ENCODE assay signal across 15 cellular contexts in the genomic region with DNA sequence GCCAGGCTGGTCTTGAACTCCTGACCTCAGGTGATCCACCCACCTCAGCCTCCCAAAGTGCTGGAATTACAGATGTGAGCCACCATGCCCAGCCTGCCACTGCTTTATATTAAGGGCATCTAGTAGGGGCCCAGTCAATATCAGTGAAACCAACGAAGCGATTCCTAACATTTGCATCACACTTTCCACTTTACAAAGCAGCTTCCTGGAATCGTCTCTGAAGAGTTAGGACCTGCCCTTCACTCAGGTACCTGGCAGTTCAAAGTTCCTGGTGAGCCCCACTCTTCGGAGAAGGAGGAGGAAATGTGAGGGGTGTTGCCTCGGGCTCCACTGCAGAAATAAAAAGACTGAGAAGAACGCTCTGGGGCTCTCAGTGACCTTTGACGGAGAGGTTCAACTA. TPM values are rescaled to one million over a fixed set of nuclear protein-coding genes. Genes with fewer than 3 reads are reported as not detected.
DNase-seq lines count a peak whose midpoint lies in the region; ATAC-seq and TF ChIP-seq lines count a peak whose summit lies in the region.
"Had no signal": no experiment of that assay in that cellular context is flagged by ENCODE, and none has a peak within 500 bp of the region (broad histone marks: within the 10 kb centered on the region; RNA-seq: fewer than 3 reads in every experiment).

No MANE protein-coding gene starts in this region.

- H3K4me3 Mint-ChIP-seq in activated T-cell treated with anti-CD3 and anti-CD28 coated beads, Interleukin-2, amount 50 U/mL, for 24 hours: peak overlapping the region; percentile 72
- H3K4me3 Mint-ChIP-seq in stimulated activated effector memory CD8-positive, alpha-beta T cell treated with anti-CD3 and anti-CD28 coated beads, Interleukin-12 subunit alpha, Interleukin-12 subunit beta, amount 100 ng/mL, for 72 hours: peak overlapping the region; percentile 58

- no TSS peak for BruUV-seq in OCI-LY7 (replicated peaks; lab: Mats Ljungman, UMichigan)

- no peaks in the 10 kb centered on the region for H3K9me2 ChIP-seq in OCI-LY7 (ENCODE audit: insufficient read depth, low read length)

- DNase-seq in activated T-cell treated with anti-CD3 and anti-CD28 coated beads, Interleukin-2, amount 50 U/mL, for 24 hours: peak; percentile 54
- DNase-seq in activated T-cell treated with anti-CD3 and anti-CD28 coated beads for 4 hours (no peak), OCI-LY7 (ENCODE audit: low spot score) (peak; percentile 38), H4 (ENCODE audit: low spot score) (no peak), RWPE1 (ENCODE audit: low spot score) (no peak)
- DNase-seq in activated naive CD4-positive, alpha-beta T cell treated with anti-CD3 and anti-CD28 coated beads, Interleukin-2, amount 50 U/mL, for 72 hours (ENCODE audit: low spot score in 2 of 2): peak in 1 of 2 donors; percentile 37
- no peak for DNase-seq in stimulated activated effector memory CD8-positive, alpha-beta T cell treated with anti-CD3 and anti-CD28 coated beads, Interleukin-12 subunit alpha, Interleukin-12 subunit beta, amount 100 ng/mL, for 72 hours (ENCODE audit: low spot score in 2 of 2)
- DNase-seq: brain microvascular endothelial cell, left lung, NCI-H1048, NCI-H2171 treated with DMSO at 0.1 percent for 48 hours, psoas muscle, SHP77 treated with DMSO at 0.1 percent for 48 hours had no signal

- POLR2A ChIA-PET in OCI-LY7 (lab: Charles Lee): interaction anchor here (0.9 to 2.5 kb wide), 4 partner anchors 18 to 61 kb away, joined by 3 to 11 read pairs (median 6); no protein-coding TSS in a partner anchor
- POLR2A ChIA-PET in RWPE1 (lab: Yijun Ruan, JAX; ENCODE audit: low non-redundant PET): no interaction called here

- H3K79me2 ChIP-seq in OCI-LY7 (ENCODE audit: insufficient read depth, low read depth, low read length): no peaks in the 10 kb centered on the region

- no peaks in the 10 kb centered on the region for H3K27me3 Mint-ChIP-seq in activated T-cell treated with anti-CD3 and anti-CD28 coated beads, Interleukin-2, amount 50 U/mL, for 24 hours

- H3K27ac Mint-ChIP-seq in activated T-cell treated with anti-CD3 and anti-CD28 coated beads, Interleukin-2, amount 50 U/mL, for 24 hours: peak overlapping the region; percentile 98
- H3K27ac Mint-ChIP-seq in activated naive CD4-positive, alpha-beta T cell treated with anti-CD3 and anti-CD28 coated beads, Interleukin-2, amount 50 U/mL, for 72 hours: peak overlapping the region; percentile 98 to 99
- H3K27ac Mint-ChIP-seq in stimulated activated effector memory CD8-positive, alpha-beta T cell treated with anti-CD3 and anti-CD28 coated beads, Interleukin-12 subunit alpha, Interleukin-12 subunit beta, amount 100 ng/mL, for 72 hours: peak overlapping the region; percentile 89

- H3K36me3 ChIP-seq in OCI-LY7 (ENCODE audit: insufficient read depth, low read length): no peaks in the 10 kb centered on the region
- H3K36me3 ChIP-seq: brain microvascular endothelial cell, left lung had no signal

- no peaks in the 10 kb centered on the region for H3K9me3 ChIP-seq in OCI-LY7 (ENCODE audit: low read length)
- H3K9me3 ChIP-seq: A549, left lung, psoas muscle had no signal

- no peaks in the 10 kb centered on the region for H3K36me3 Mint-ChIP-seq in activated T-cell treated with anti-CD3 and anti-CD28 coated beads, Interleukin-2, amount 50 U/mL, for 24 hours (ENCODE audit: low read depth)
- no peaks in the 10 kb centered on the region for H3K36me3 Mint-ChIP-seq in activated naive CD4-positive, alpha-beta T cell treated with anti-CD3 and anti-CD28 coated beads, Interleukin-2, amount 50 U/mL, for 72 hours
- peaks cover 18% of the 10 kb centered on the region for H3K36me3 Mint-ChIP-seq in stimulated activated effector memory CD8-positive, alpha-beta T cell treated with anti-CD3 and anti-CD28 coated beads, Interleukin-12 subunit alpha, Interleukin-12 subunit beta, amount 100 ng/mL, for 72 hours

- no peak overlapping the region for H2AFZ ChIP-seq in OCI-LY7 (ENCODE audit: low read length)

- no peak overlapping the region for H3K27ac ChIP-seq in OCI-LY7 (ENCODE audit: low read depth, low read length, poor library complexity, severe bottlenecking)
- H3K27ac ChIP-seq in RWPE1: no peak overlapping the region
- H3K27ac ChIP-seq: brain microvascular endothelial cell, left lung, psoas muscle had no signal

- H3K4me3 ChIP-seq in OCI-LY7 (ENCODE audit: low read depth, low read length, poor library complexity, severe bottlenecking): no peak overlapping the region
- H3K4me3 ChIP-seq: A549, left lung, psoas muscle had no signal

- ATAC-seq in activated naive CD4-positive, alpha-beta T cell treated with anti-CD3 and anti-CD28 coated beads, Interleukin-2, amount 50 U/mL, for 72 hours: peak in 1 of 2 donors; percentile 6
- ATAC-seq in stimulated activated effector memory CD8-positive, alpha-beta T cell treated with anti-CD3 and anti-CD28 coated beads, Interleukin-12 subunit alpha, Interleukin-12 subunit beta, amount 100 ng/mL, for 72 hours: no peak
- no peak for ATAC-seq in HG02870 (IDR thresholded peaks at IDR 0.05; ENCODE audit: unreplicated experiment)
- ATAC-seq: psoas muscle had no signal

- CTCF ChIA-PET in OCI-LY7 (lab: Charles Lee; ENCODE audit: unreplicated experiment): no interaction called here
- CTCF ChIA-PET in RWPE1 (lab: Yijun Ruan, JAX): no interaction called here

- TF ChIP-seq CTCF in OCI-LY7 (conservative IDR thresholded peaks at IDR 0.05; ENCODE audit: low read length) (no peak), RWPE1 (conservative IDR thresholded peaks at IDR 0.05; ENCODE audit: low read depth) (no peak)

- intact Hi-C loops in OCI-LY7 (cut with micrococcal nuclease; ENCODE audit: unreplicated experiment): no loop called here

- H3K4me1 ChIP-seq in OCI-LY7 (ENCODE audit: insufficient read depth, low read length, poor library complexity, severe bottlenecking): peaks cover 33% of the 10 kb centered on the region
- H3K4me1 ChIP-seq: left lung, psoas muscle had no signal

- H4K20me1 ChIP-seq in OCI-LY7 (ENCODE audit: insufficient read depth, low read length): no peaks in the 10 kb centered on the region

- peak overlapping the region; percentile 20 for H3K4me2 ChIP-seq in OCI-LY7 (ENCODE audit: low read length)

- peaks cover 74% of the 10 kb centered on the region for H3K4me1 Mint-ChIP-seq in activated T-cell treated with anti-CD3 and anti-CD28 coated beads, Interleukin-2, amount 50 U/mL, for 24 hours (ENCODE audit: low read depth)
- H3K4me1 Mint-ChIP-seq in stimulated activated effector memory CD8-positive, alpha-beta T cell treated with anti-CD3 and anti-CD28 coated beads, Interleukin-12 subunit alpha, Interleukin-12 subunit beta, amount 100 ng/mL, for 72 hours: peaks cover 37% of the 10 kb centered on the region

- no peaks in the 10 kb centered on the region for H3K9me3 Mint-ChIP-seq in activated T-cell treated with anti-CD3 and anti-CD28 coated beads, Interleukin-2, amount 50 U/mL, for 24 hours
- H3K9me3 Mint-ChIP-seq in activated naive CD4-positive, alpha-beta T cell treated with anti-CD3 and anti-CD28 coated beads, Interleukin-2, amount 50 U/mL, for 72 hours: no peaks in the 10 kb centered on the region
- no peaks in the 10 kb centered on the region for H3K9me3 Mint-ChIP-seq in stimulated activated effector memory CD8-positive, alpha-beta T cell treated with anti-CD3 and anti-CD28 coated beads, Interleukin-12 subunit alpha, Interleukin-12 subunit beta, amount 100 ng/mL, for 72 hours

RNA-seq across cellular contexts. Expression of a gene that starts 31.1 kb away (rescaled TPM):
- total RNA-seq in OCI-LY7 (2014; rRNA removed; shearing (Covaris generic)): 45.5 and 60.2 TPM in 2 replicates
- 72.2 and 73.3 TPM in 2 replicates for total RNA-seq in OCI-LY7 (2022)
- total RNA-seq in activated naive CD4-positive, alpha-beta T cell treated with anti-CD3 and anti-CD28 coated beads, Interleukin-2, amount 50 U/mL, for 72 hours: 100 to 1,000 TPM; 106 to 171 TPM
- total RNA-seq in H4 (2014; rRNA removed; shearing (Covaris generic)): 15.2 and 30.6 TPM in 2 replicates

Comparison
In these comparisons a context has a peak if more than half of its experiments do, and no peak if none do; other contexts are left out.
1. DNase-seq: peak in activated T-cell treated with anti-CD3 and anti-CD28 coated beads, Interleukin-2, amount 50 U/mL, for 24 hours (single experiment) and OCI-LY7 (single experiment); none in activated T-cell treated with anti-CD3 and anti-CD28 coated beads for 4 hours (single experiment), stimulated activated effector memory CD8-positive, alpha-beta T cell treated with anti-CD3 and anti-CD28 coated beads, Interleukin-12 subunit alpha, Interleukin-12 subunit beta, amount 100 ng/mL, for 72 hours (0 of 2), H4 (single experiment) and RWPE1 (single experiment).
2. Peak in every context shown above with its lines, with median percentiles within 50 percentile points of each other: H3K27ac Mint-ChIP-seq.